Comparison of ENCODE assay signal across 8 cellular contexts in the genomic region with DNA sequence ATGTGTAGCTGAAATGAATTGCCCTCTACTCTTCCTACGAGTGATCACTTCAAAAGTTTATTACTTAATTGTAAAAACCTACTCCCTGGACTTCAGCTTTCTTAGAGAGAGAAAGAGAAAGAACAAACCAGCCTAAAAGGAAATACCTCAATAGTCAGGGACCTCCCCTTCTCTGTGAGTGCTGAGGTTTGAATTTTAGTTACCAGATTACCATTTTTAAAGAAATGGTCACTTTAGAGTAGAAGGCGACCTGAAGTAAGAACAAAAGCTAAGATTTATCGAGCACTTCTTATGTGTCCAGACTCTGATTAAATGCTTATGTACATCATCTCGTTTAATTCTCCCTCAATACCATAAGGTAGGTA. TPM values are rescaled to one million over a fixed set of nuclear protein-coding genes. Genes with fewer than 3 reads are reported as not detected.
DNase-seq lines count a peak whose midpoint lies in the region; ATAC-seq and TF ChIP-seq lines count a peak whose summit lies in the region.

No MANE protein-coding gene starts in this region.

- H3K9me3 Mint-ChIP-seq in activated CD4-positive, alpha-beta memory T cell treated with anti-CD3 and anti-CD28 coated beads for 36 hours, result no peaks in the 10 kb centered on the region
- H3K9me3 Mint-ChIP-seq in glutamatergic neuron (ENCODE audit: unreplicated experiment), result peaks cover 12% of the 10 kb centered on the region
- H3K9me3 Mint-ChIP-seq in stimulated activated naive B cell treated with anti-CD40 and anti-IgM and Interleukin-4, amounts not matched to agents 10 μg/mL and 1 μg/mL and 100 μg/mL, for 72 hours, result peaks cover 0 to 5% of the 10 kb centered on the region in 2 donors

- H2AK9ac ChIP-seq in IMR-90 (replicated peaks; ENCODE audit: low read depth, low read length, poor library complexity), result no peak overlapping the region

- no peak overlapping the region for H2BK15ac ChIP-seq in IMR-90 (ENCODE audit: low read depth, low read length)

- H3K27me3 Mint-ChIP-seq in activated CD4-positive, alpha-beta memory T cell treated with anti-CD3 and anti-CD28 coated beads for 36 hours, result no peaks in the 10 kb centered on the region
- H3K27me3 Mint-ChIP-seq in glutamatergic neuron (ENCODE audit: unreplicated experiment), result peaks cover 7% of the 10 kb centered on the region
- no peaks in the 10 kb centered on the region for H3K27me3 Mint-ChIP-seq in stimulated activated naive B cell treated with anti-CD40 and anti-IgM and Interleukin-4, amounts not matched to agents 10 μg/mL and 1 μg/mL and 100 μg/mL, for 72 hours

- H4K5ac ChIP-seq in IMR-90 (ENCODE audit: low read depth, low read length), result no peak overlapping the region

- H2BK20ac ChIP-seq in IMR-90 (ENCODE audit: low read depth, low read length), result no peak overlapping the region

- CTCF ChIA-PET in IMR-90 (lab: Yijun Ruan, JAX), result interaction anchor here (0.7 kb wide), 1 partner anchor 65 kb away, joined by 3 read pairs; no protein-coding TSS in a partner anchor
- CTCF ChIA-PET in activated CD4-positive, alpha-beta memory T cell treated with anti-CD3 and anti-CD28 coated beads for 36 hours (lab: Charles Lee), result interaction anchor here (0.6 to 3.7 kb wide), 12 partner anchors 9 to 189 kb away, joined by 3 to 46 read pairs (median 6); partner anchors contain the start of gene RAPGEF1

- H3K4me1 ChIP-seq in IMR-90 (ENCODE audit: control insufficient read depth, insufficient read depth, low read length) (peaks cover 28% of the 10 kb centered on the region), uterus (no peaks in the 10 kb centered on the region)

- DNase-seq in IMR-90 (no peak), glutamatergic neuron (no peak), DMS 273 treated with DMSO at 0.1 percent for 48 hours (lab: John Stamatoyannopoulos, UW) (no peak), uterus (no peak), NCI-H2029 (lab: John Stamatoyannopoulos, UW) (no peak), HK-2 (ENCODE audit: unreplicated experiment) (no peak)
- DNase-seq in activated CD4-positive, alpha-beta memory T cell treated with anti-CD3 and anti-CD28 coated beads for 36 hours, result no peak
- no peak for DNase-seq in stimulated activated naive B cell treated with anti-CD40 and anti-IgM and Interleukin-4, amounts not matched to agents 10 μg/mL and 1 μg/mL and 100 μg/mL, for 72 hours

- H3K27me3 ChIP-seq in IMR-90 (ENCODE audit: control insufficient read depth, insufficient read depth, low read length), result no peaks in the 10 kb centered on the region
- H3K27me3 ChIP-seq in uterus, result no peaks in the 10 kb centered on the region

- no peak overlapping the region for H2AFZ ChIP-seq in IMR-90 (replicated peaks; ENCODE audit: low read length, poor library complexity)

- dilution Hi-C loops in IMR-90 (cut with HindIII; ENCODE audit: low sequenced_read_pairs, unreplicated experiment), result no loop called here

- no peak overlapping the region for H3K23ac ChIP-seq in IMR-90 (ENCODE audit: low read depth, low read length)

- peak overlapping the region; percentile 70 for H3K4me3 Mint-ChIP-seq in activated CD4-positive, alpha-beta memory T cell treated with anti-CD3 and anti-CD28 coated beads for 36 hours
- peak overlapping the region; percentile 71 for H3K4me3 Mint-ChIP-seq in glutamatergic neuron (ENCODE audit: unreplicated experiment)
- H3K4me3 Mint-ChIP-seq in stimulated activated naive B cell treated with anti-CD40 and anti-IgM and Interleukin-4, amounts not matched to agents 10 μg/mL and 1 μg/mL and 100 μg/mL, for 72 hours, result peak overlapping the region; percentile 78 to 79

- H4K91ac ChIP-seq in IMR-90 (ENCODE audit: insufficient read depth, low read depth, low read length), result no peak overlapping the region

- H3K4ac ChIP-seq in IMR-90 (ENCODE audit: low read depth, low read length), result no peak overlapping the region

- no peak for ATAC-seq in IMR-90 (ENCODE audit: low read depth)
- peak; percentile 15 for ATAC-seq in stimulated activated naive B cell treated with anti-CD40 and anti-IgM and Interleukin-4, amounts not matched to agents 10 μg/mL and 1 μg/mL and 100 μg/mL, for 72 hours (replicated peaks)

- no peak overlapping the region for H3K56ac ChIP-seq in IMR-90 (ENCODE audit: extremely low read depth, insufficient read depth, low read length)

- H3K27ac Mint-ChIP-seq in activated CD4-positive, alpha-beta memory T cell treated with anti-CD3 and anti-CD28 coated beads for 36 hours, result peak overlapping the region; percentile 93
- peak overlapping the region; percentile 95 for H3K27ac Mint-ChIP-seq in glutamatergic neuron (ENCODE audit: unreplicated experiment)
- peak overlapping the region; percentile 91 for H3K27ac Mint-ChIP-seq in stimulated activated naive B cell treated with anti-CD40 and anti-IgM and Interleukin-4, amounts not matched to agents 10 μg/mL and 1 μg/mL and 100 μg/mL, for 72 hours

- H3K4me3 ChIP-seq in IMR-90 (ENCODE audit: insufficient read depth, low read depth, low read length) (no peak overlapping the region), uterus (no peak overlapping the region)

- H4K20me1 ChIP-seq in IMR-90 (ENCODE audit: insufficient read depth, low read length), result peaks cover 75% of the 10 kb centered on the region

- H2BK120ac ChIP-seq in IMR-90 (ENCODE audit: low read depth, low read length), result no peak overlapping the region

- BruUV-seq in IMR-90 (replicated peaks; lab: Mats Ljungman, UMichigan), result no TSS peak

- TF ChIP-seq RAD21 in IMR-90 (IDR thresholded peaks at IDR 0.05; ENCODE audit: low read length), result no peak

- peaks cover 11% of the 10 kb centered on the region for H3K36me3 Mint-ChIP-seq in activated CD4-positive, alpha-beta memory T cell treated with anti-CD3 and anti-CD28 coated beads for 36 hours
- H3K36me3 Mint-ChIP-seq in glutamatergic neuron (ENCODE audit: unreplicated experiment), result no peaks in the 10 kb centered on the region
- H3K36me3 Mint-ChIP-seq in stimulated activated naive B cell treated with anti-CD40 and anti-IgM and Interleukin-4, amounts not matched to agents 10 μg/mL and 1 μg/mL and 100 μg/mL, for 72 hours, result peaks cover 36 to 55% of the 10 kb centered on the region in 2 donors

- no peaks in the 10 kb centered on the region for H3K9me3 ChIP-seq in IMR-90 (ENCODE audit: control insufficient read depth, insufficient read depth, low read length)
- no peaks in the 10 kb centered on the region for H3K9me3 ChIP-seq in uterus

- H3K9ac ChIP-seq in IMR-90 (ENCODE audit: low read depth, low read length), result no peak overlapping the region

- H4K8ac ChIP-seq in IMR-90 (ENCODE audit: low read depth in 2 of 2, low read length in 2 of 2), result no peak overlapping the region

- no peak overlapping the region for H3K18ac ChIP-seq in IMR-90 (ENCODE audit: low read depth, low read length)

- in situ Hi-C loops in IMR-90 (cut with MboI; ENCODE audit: low sequenced_read_pairs), result no loop called here

- intact Hi-C loops in IMR-90 (cut with micrococcal nuclease) (loop anchor here (2.0 kb wide), 1 partner anchor 14 kb away; no protein-coding TSS in a partner anchor), uterus (cut with DNase I; ENCODE audit: low total_unique reads) (no loop called here)
- intact Hi-C loops in activated CD4-positive, alpha-beta memory T cell treated with anti-CD3 and anti-CD28 coated beads for 36 hours (cut with micrococcal nuclease), result loop anchor here (1.0 kb wide), 2 partner anchors 8 to 18 kb away; no protein-coding TSS in a partner anchor

- H3K4me1 Mint-ChIP-seq in activated CD4-positive, alpha-beta memory T cell treated with anti-CD3 and anti-CD28 coated beads for 36 hours (ENCODE audit: low read depth), result peaks cover 92% of the 10 kb centered on the region
- peaks cover 67% of the 10 kb centered on the region for H3K4me1 Mint-ChIP-seq in glutamatergic neuron (ENCODE audit: low read depth, unreplicated experiment)
- peaks cover 61 to 100% of the 10 kb centered on the region in 2 donors for H3K4me1 Mint-ChIP-seq in stimulated activated naive B cell treated with anti-CD40 and anti-IgM and Interleukin-4, amounts not matched to agents 10 μg/mL and 1 μg/mL and 100 μg/mL, for 72 hours

- WGBS in IMR-90 (ENCODE audit: extremely low coverage in 2 of 2, insufficient read length in 1 of 2), 2 experiments, result no CpG with 5 or more reads among the region's 4 CpGs

- 0 out of 2 replicates have a peak overlapping the region, but pooled peaks have one; percentile 32 for H3K4me2 ChIP-seq in IMR-90 (ENCODE audit: low read depth, low read length)

- TF ChIP-seq CTCF in IMR-90 (conservative IDR thresholded peaks at IDR 0.05; ENCODE audit: low read depth, low read length), result no peak
- TF ChIP-seq CTCF in glutamatergic neuron (IDR thresholded peaks at IDR 0.05; ENCODE audit: partially characterized antibody, unreplicated experiment), result no peak
- no peak for TF ChIP-seq CTCF in uterus (IDR thresholded peaks at IDR 0.05)

- H3K36me3 ChIP-seq in IMR-90 (ENCODE audit: control insufficient read depth, insufficient read depth, low read length), result no peaks in the 10 kb centered on the region
- H3K36me3 ChIP-seq in uterus, result no peaks in the 10 kb centered on the region

- no peak overlapping the region for H2AK5ac ChIP-seq in IMR-90 (ENCODE audit: low read depth, low read length)

- TF ChIP-seq POLR2A in IMR-90 (IDR thresholded peaks at IDR 0.05; ENCODE audit: low read depth, low read length) (no peak), uterus (IDR thresholded peaks at IDR 0.05) (no peak)

- H2BK5ac ChIP-seq in IMR-90 (ENCODE audit: low read depth, low read length, poor library complexity, severe bottlenecking), result no peak overlapping the region

- peaks cover 27% of the 10 kb centered on the region for H3K9me1 ChIP-seq in IMR-90 (ENCODE audit: insufficient read depth, low read length)

- H3K27ac ChIP-seq in IMR-90 (ENCODE audit: insufficient read depth, low read length) (no peak overlapping the region), uterus (peak overlapping the region in 1 of 2 donors; percentile 31)

- H3K79me1 ChIP-seq in IMR-90 (ENCODE audit: low read depth in 1 of 2, low read length in 2 of 2), result peaks cover 22 to 77% of the 10 kb centered on the region in 2 experiments

- POLR2A ChIA-PET in IMR-90 (lab: Charles Lee; ENCODE audit: unreplicated experiment), result no interaction called here
- POLR2A ChIA-PET in activated CD4-positive, alpha-beta memory T cell treated with anti-CD3 and anti-CD28 coated beads for 36 hours (lab: Charles Lee), result interaction anchor here (0.8 to 11.1 kb wide), 10 partner anchors 8 to 84 kb away, joined by 3 to 76 read pairs (median 10); partner anchors contain the start of gene RAPGEF1

- H3K14ac ChIP-seq in IMR-90 (replicated peaks; ENCODE audit: low read depth, low read length), result no peak overlapping the region

TF ChIP-seq in IMR-90, 13 proteins besides CTCF, POLR2A, EP300 and RAD21:
- no peak for TF ChIP-seq SMC3 (IDR thresholded peaks at IDR 0.05; ENCODE audit: low read depth, low read length)
TF ChIP-seq in IMR-90: peak in this region for 0.

RNA-seq across cellular contexts. Expression of gene RAPGEF1, which starts 11.3 kb away (rescaled TPM):
- 13.1 and 13.3 TPM in 2 replicates for total RNA-seq in IMR-90 (2012; rRNA removed)
- 22.3 and 23.0 TPM in 2 replicates for polyA plus RNA-seq in IMR-90 (2012; rRNA removed)
- polyA plus RNA-seq in IMR-90 (2012; cell fraction: cytosol; rRNA removed), result 14.6 and 21.5 TPM in 2 replicates
- polyA plus RNA-seq in IMR-90 (2012; cell fraction: nucleus; rRNA removed; ENCODE audit: low replicate concordance), result 30.5 and 31.7 TPM in 2 replicates
- total RNA-seq in activated CD4-positive, alpha-beta memory T cell treated with anti-CD3 and anti-CD28 coated beads for 36 hours, result 10 to 100 TPM; 91.9 to 92.3 TPM
- 319 TPM for total RNA-seq in glutamatergic neuron (ENCODE audit: unreplicated experiment)
- 10 to 100 TPM; 13.1 to 73.7 (median 26.2) TPM for total RNA-seq in uterus
